In the genomic region with DNA sequence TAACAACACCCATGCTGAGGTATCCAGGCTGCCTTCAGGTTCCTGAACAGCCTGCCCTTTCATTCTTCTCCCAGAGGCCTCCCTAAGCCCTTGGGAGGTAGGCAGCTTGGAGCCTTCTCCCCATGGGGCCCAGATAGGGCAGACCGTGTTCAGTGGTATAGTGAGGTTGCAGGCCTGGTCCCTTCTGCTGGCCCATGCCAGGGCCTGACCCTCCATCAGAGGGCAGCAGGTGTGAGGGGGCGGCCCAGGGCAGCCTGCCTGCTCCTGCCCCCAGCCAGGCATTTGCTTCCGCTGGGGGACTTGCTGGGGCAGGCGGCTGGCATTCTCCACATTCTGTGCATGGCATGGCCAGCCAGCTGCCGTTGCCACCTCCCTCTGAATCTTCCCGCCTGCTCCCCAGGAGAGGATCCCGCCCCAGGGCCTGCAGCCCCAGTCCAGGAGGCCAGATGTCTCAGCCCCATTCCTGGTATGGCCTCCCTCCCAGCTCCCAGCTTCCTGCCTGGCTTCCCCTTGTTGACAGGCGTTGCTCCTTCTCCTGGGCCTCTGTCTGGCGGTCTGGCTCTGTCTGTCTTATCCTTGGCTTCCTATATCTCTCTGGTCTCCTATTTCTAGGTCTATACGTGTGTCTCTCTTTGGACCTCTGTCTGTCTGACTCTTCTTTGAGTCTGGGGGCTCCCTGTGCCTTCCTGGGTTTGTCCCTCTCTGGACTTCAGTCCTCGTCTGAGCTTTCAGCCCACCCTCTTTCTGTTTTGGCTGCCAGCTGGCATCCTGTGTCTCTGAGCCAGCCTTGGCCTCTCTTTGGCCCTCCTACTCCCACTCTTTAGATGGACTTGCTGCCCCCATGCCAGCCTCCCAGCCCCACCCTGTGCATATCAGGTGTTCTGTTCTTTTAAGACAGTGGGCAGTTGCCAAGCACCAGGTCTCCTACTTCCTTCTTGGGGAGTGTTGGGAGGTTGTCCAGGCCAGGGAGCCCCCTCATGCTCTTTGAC, we compare ENCODE assay signal across 8 cellular contexts. TPM values are rescaled to one million over a fixed set of nuclear protein-coding genes. Genes with fewer than 3 reads are reported as not detected.
A peak's percentile ranks its signal among the peaks of the same experiment; 100 is the strongest.
DNase-seq lines count a peak whose midpoint lies in the region; ATAC-seq, FAIRE-seq and TF ChIP-seq lines count a peak whose summit lies in the region.

No MANE protein-coding gene starts in this region.

- H3K27ac ChIP-seq in astrocyte (ENCODE audit: low read depth, low read length) = no peak overlapping the region
- H3K27ac ChIP-seq in right lobe of liver = peak overlapping the region; percentile 33 to 47 (median 36)

- H3K4me3 Mint-ChIP-seq in activated T-cell treated with anti-CD3 and anti-CD28 coated beads, Interleukin-2, amount 50 U/mL, for 4 hours = peak overlapping the region; percentile 46
- peak overlapping the region; percentile 77 for H3K4me3 Mint-ChIP-seq in astrocyte (ENCODE audit: unreplicated experiment)

- TF ChIP-seq POLR2A in right lobe of liver (IDR thresholded peaks at IDR 0.05) = no peak

- H3K9me3 ChIP-seq in astrocyte (ENCODE audit: insufficient read depth, low read depth, low read length) = no peaks in the 10 kb centered on the region
- H3K9me3 ChIP-seq in right lobe of liver = no peaks in the 10 kb centered on the region

- 29% methylated on average over 6 of the region's 11 CpGs for whole genome bisulfite sequencing in right lobe of liver (ENCODE audit: insufficient coverage, low coverage, low lambda C conversion rate, missing lambda C conversion rate)

- H3K36me3 ChIP-seq in astrocyte (ENCODE audit: insufficient read depth, low read length) (peaks cover 6% of the 10 kb centered on the region), right lobe of liver (peaks cover 0 to 13% (median 4%) of the 10 kb centered on the region in 4 donors)

- intact Hi-C loops in right lobe of liver (cut with DNase I) = no loop called here

- H3K27me3 ChIP-seq in astrocyte (ENCODE audit: insufficient read depth, low read length) (no peaks in the 10 kb centered on the region), right lobe of liver (no peaks in the 10 kb centered on the region)

- no peak for TF ChIP-seq CTCF in astrocyte (IDR thresholded peaks at IDR 0.05; ENCODE audit: insufficient read depth, low read depth, low read length)
- TF ChIP-seq CTCF in right lobe of liver (IDR thresholded peaks at IDR 0.05) = no peak

- peaks cover 77% of the 10 kb centered on the region for H3K79me2 ChIP-seq in astrocyte (ENCODE audit: insufficient read depth, low read length)

- H3K4me2 ChIP-seq in astrocyte (ENCODE audit: low read length) = peak overlapping the region; percentile 94

- H3K4me1 ChIP-seq in astrocyte (ENCODE audit: insufficient read depth, low read length) = peaks cover 58% of the 10 kb centered on the region
- peaks cover 0 to 44% (median 19%) of the 10 kb centered on the region in 4 donors for H3K4me1 ChIP-seq in right lobe of liver

- no peak for FAIRE-seq in astrocyte (lab: Jason Lieb, UNC)

- no peaks in the 10 kb centered on the region for H3K27me3 Mint-ChIP-seq in activated T-cell treated with anti-CD3 and anti-CD28 coated beads, Interleukin-2, amount 50 U/mL, for 4 hours (ENCODE audit: low read depth)
- no peaks in the 10 kb centered on the region for H3K27me3 Mint-ChIP-seq in astrocyte (ENCODE audit: low read depth, unreplicated experiment)

- H3K4me1 Mint-ChIP-seq in activated T-cell treated with anti-CD3 and anti-CD28 coated beads, Interleukin-2, amount 50 U/mL, for 4 hours (ENCODE audit: low read depth) = peaks cover 56% of the 10 kb centered on the region
- H3K4me1 Mint-ChIP-seq in astrocyte (ENCODE audit: low read depth, unreplicated experiment) = peaks cover 46% of the 10 kb centered on the region

- peak overlapping the region; percentile 83 for H3K27ac Mint-ChIP-seq in astrocyte (ENCODE audit: unreplicated experiment)

- DNase-seq in activated T-cell treated with anti-CD3 and anti-CD28 coated beads, Interleukin-2, amount 50 U/mL, for 4 hours = no peak
- DNase-seq in activated T-cell treated with anti-CD3 and anti-CD28 coated beads, Interleukin-2, amount 50 U/mL, for 48 hours = no peak
- DNase-seq in astrocyte (ENCODE audit: low read depth) = no peak
- peak in 2 of 3 donors; percentile 35 to 61 for DNase-seq in right lobe of liver
- peak; percentile 52 for DNase-seq in ureter (ENCODE audit: low spot score)
- no peak for DNase-seq in NCI-H774 (lab: John Stamatoyannopoulos, UW)

- peaks cover 60% of the 10 kb centered on the region for H4K20me1 ChIP-seq in astrocyte (ENCODE audit: insufficient read depth, low read length)

- H3K36me3 Mint-ChIP-seq in activated T-cell treated with anti-CD3 and anti-CD28 coated beads, Interleukin-2, amount 50 U/mL, for 4 hours (ENCODE audit: insufficient read depth) = peaks cover 9% of the 10 kb centered on the region
- peaks cover 13% of the 10 kb centered on the region for H3K36me3 Mint-ChIP-seq in astrocyte (ENCODE audit: low read depth, unreplicated experiment)

- H3K4me3 ChIP-seq in astrocyte (ENCODE audit: insufficient read depth, low read depth, low read length) = no peak overlapping the region
- no peak overlapping the region for H3K4me3 ChIP-seq in right lobe of liver

- no peak for ATAC-seq in activated T-cell treated with anti-CD3 and anti-CD28 coated beads, Interleukin-2, amount 50 U/mL, for 4 hours
- ATAC-seq in right lobe of liver (peak in 1 of 4 donors; percentile 0), HG03196 (IDR thresholded peaks at IDR 0.05; ENCODE audit: unreplicated experiment) (no peak), HG03439 (IDR thresholded peaks at IDR 0.05; ENCODE audit: unreplicated experiment) (no peak)

- no peaks in the 10 kb centered on the region for H3K9me3 Mint-ChIP-seq in activated T-cell treated with anti-CD3 and anti-CD28 coated beads, Interleukin-2, amount 50 U/mL, for 4 hours
- H3K9me3 Mint-ChIP-seq in astrocyte (ENCODE audit: unreplicated experiment) = no peaks in the 10 kb centered on the region

- peak overlapping the region; percentile 82 for H3K9ac ChIP-seq in astrocyte (ENCODE audit: low read length)

- no peak overlapping the region for H2AFZ ChIP-seq in astrocyte (ENCODE audit: low read depth, low read length)

RNA-seq across cellular contexts. Expression of a gene that starts 9.1 kb away (rescaled TPM):
- total RNA-seq in activated T-cell treated with anti-CD3 and anti-CD28 coated beads, Interleukin-2, amount 50 U/mL, for 4 hours = 10 to 100 TPM; 54.9 to 67.3 (median 64.1) TPM
- 73.4 and 78.5 TPM in 2 replicates for total RNA-seq in astrocyte
- total RNA-seq in right lobe of liver = 10 to 100 TPM; 19.9 to 53.6 (median 35.2) TPM
- 83.4 TPM for total RNA-seq in ureter

RNA-seq across cellular contexts. Expression of a gene that starts 23.2 kb away (rescaled TPM):
- 10 to 100 TPM; 86.2 to 95.4 (median 89.1) TPM for total RNA-seq in activated T-cell treated with anti-CD3 and anti-CD28 coated beads, Interleukin-2, amount 50 U/mL, for 4 hours
- total RNA-seq in astrocyte (108 TPM in 2 replicates), right lobe of liver (10 to 100 TPM; 15.4 to 35.7 (median 30.5) TPM), ureter (47.4 TPM)

RNA-seq across cellular contexts. Expression of a gene that starts 23.8 kb away (rescaled TPM):
- total RNA-seq in activated T-cell treated with anti-CD3 and anti-CD28 coated beads, Interleukin-2, amount 50 U/mL, for 4 hours = 1 to 10 TPM in 2 of 3 donors, under 1 TPM in 1; 0.58 to 1.5 (median 1.3) TPM
- 1.3 and 1.4 TPM in 2 replicates for total RNA-seq in astrocyte
- total RNA-seq in right lobe of liver = under 1 TPM; 0.18 to 0.74 (median 0.21) TPM
- total RNA-seq in ureter = 1.6 TPM

RNA-seq across cellular contexts. Expression of a gene that starts 24.3 kb away (rescaled TPM):
- 10 to 100 TPM; 55.2 to 67.8 (median 60.0) TPM for total RNA-seq in activated T-cell treated with anti-CD3 and anti-CD28 coated beads, Interleukin-2, amount 50 U/mL, for 4 hours
- total RNA-seq in astrocyte (44.1 and 51.8 TPM in 2 replicates), right lobe of liver (10 to 100 TPM in 1 of 6 experiments, 1 to 10 TPM in 5; 1.6 to 10.6 (median 5.0) TPM), ureter (19.8 TPM)

RNA-seq across cellular contexts. Expression of a gene that starts 35.0 kb away (rescaled TPM):
- not detected for total RNA-seq in activated T-cell treated with anti-CD3 and anti-CD28 coated beads, Interleukin-2, amount 50 U/mL, for 4 hours
- total RNA-seq in astrocyte (0.70 TPM in 1 of 2 replicates, not detected in the other), right lobe of liver (under 1 TPM in 3 of 6 experiments, not detected in 3; 0.10 to 0.16 (median 0.12) TPM), ureter (1.4 TPM)

Comparison
In these comparisons a context has a peak if more than half of its experiments do, and no peak if none do; other contexts are left out.
1. DNase-seq: peak in right lobe of liver (2 of 3) and ureter (single experiment); none in activated T-cell treated with anti-CD3 and anti-CD28 coated beads, Interleukin-2, amount 50 U/mL, for 4 hours (single experiment), activated T-cell treated with anti-CD3 and anti-CD28 coated beads, Interleukin-2, amount 50 U/mL, for 48 hours (0 of 2), astrocyte (single experiment) and NCI-H774 (single experiment).